Comparison of ENCODE assay signal across 32 cellular contexts in the genomic region with DNA sequence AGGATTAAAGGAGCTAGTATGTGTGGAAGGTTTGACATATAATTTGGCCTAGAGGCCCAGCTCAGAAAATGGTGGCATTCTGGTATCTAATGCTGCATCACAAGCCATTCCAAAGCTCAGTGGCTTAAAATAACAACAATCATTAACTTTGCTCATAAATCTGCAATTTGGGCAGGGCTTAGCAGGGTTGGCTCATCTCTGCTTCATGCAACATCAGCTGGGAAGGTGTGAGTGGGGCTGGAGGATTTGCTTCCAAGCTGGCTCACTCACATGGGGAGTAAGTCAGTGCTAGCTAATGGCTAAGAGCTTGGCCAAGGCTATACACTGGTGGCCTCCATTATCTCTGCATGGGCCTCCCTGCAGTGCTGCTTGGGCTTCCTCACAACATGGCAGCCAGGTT. TPM values are rescaled to one million over a fixed set of nuclear protein-coding genes. Genes with fewer than 3 reads are reported as not detected.
"Had no signal": no experiment of that assay in that cellular context is flagged by ENCODE, and none has a peak within 500 bp of the region (broad histone marks: within the 10 kb centered on the region; RNA-seq: fewer than 3 reads in every experiment).

No MANE protein-coding gene starts in this region.

- H3K27me3 ChIP-seq: neural progenitor cell, ovary, testis, uterus had no signal

- H3K79me2 ChIP-seq: parathyroid adenoma had no signal

- ATAC-seq: natural killer cell; psoas muscle; right cardiac atrium; sciatic nerve; stimulated activated memory B cell treated with anti-CD40 and anti-IgM and Interleukin-4, amounts not matched to agents 10 μg/mL and 1 μg/mL and 100 μg/mL, for 72 hours; stimulated activated naive CD8-positive, alpha-beta T cell treated with anti-CD3 and anti-CD28 coated beads, Interleukin-15, amount 100 ng/mL, for 72 hours; stimulated activated naive CD8-positive, alpha-beta T cell treated with anti-CD3 and anti-CD28 coated beads, Interleukin-15, Interleukin-2, amounts not matched to agents 100 U/mL and 50 U/mL, for 24 hours; upper lobe of right lung had no signal

- H3K27ac ChIP-seq: neural progenitor cell, ovary, parathyroid adenoma, psoas muscle, skin epidermis, suprapubic skin, testis, tibial artery, transverse colon, upper lobe of right lung, uterus had no signal

- H3K4me2 ChIP-seq: neural progenitor cell, smooth muscle cell had no signal

- H3K4me3 ChIP-seq: neural progenitor cell, ovary, psoas muscle, skin epidermis, smooth muscle cell, spleen, suprapubic skin, testis, tibial artery, transverse colon, upper lobe of right lung, uterus had no signal

- H2AFZ ChIP-seq: neural progenitor cell, parathyroid adenoma had no signal

- DNase-seq: natural killer cell; occipital lobe; ovary; posterior cingulate gyrus; psoas muscle; right cardiac atrium; spleen; stimulated activated CD4-positive, alpha-beta T cell treated with anti-CD3 and anti-CD28 coated beads, Interleukin-12 subunit alpha, Interleukin-12 subunit beta, amount 100 ng/mL, for 4 hours; stimulated activated CD4-positive, alpha-beta T cell treated with anti-CD3 and anti-CD28 coated beads, Interleukin-1b, Interleukin-23, amount 100 ng/mL, for 48 hours; stimulated activated CD4-positive, alpha-beta T cell treated with anti-CD3 and anti-CD28 coated beads, Interleukin-4, amount 100 ng/mL, for 1 hour; stimulated activated CD4-positive, alpha-beta T cell treated with anti-CD3 and anti-CD28 coated beads, Interleukin-4, amount 100 ng/mL, for 4 hours; stimulated activated CD8-positive, alpha-beta memory T cell treated with anti-CD3 and anti-CD28 coated beads, Interleukin-4, amount 100 ng/mL, for 48 hours; stimulated activated naive CD4-positive, alpha-beta T cell; stimulated activated naive CD8-positive, alpha-beta T cell treated with anti-CD3 and anti-CD28 coated beads, Interleukin-15, amount 100 ng/mL, for 72 hours; stimulated activated naive CD8-positive, alpha-beta T cell treated with anti-CD3 and anti-CD28 coated beads, Interleukin-15, Interleukin-2, amounts not matched to agents 100 U/mL and 50 U/mL, for 24 hours; substantia nigra; testis; tibial artery; transverse colon; upper lobe of right lung; uterus had no signal

- H3K4me1 ChIP-seq: neural progenitor cell, parathyroid adenoma, psoas muscle, suprapubic skin, testis, tibial artery, transverse colon, upper lobe of right lung, uterus had no signal

- H3K36me3 ChIP-seq: neural progenitor cell, ovary, spleen, suprapubic skin, tibial artery, transverse colon, upper lobe of right lung, uterus had no signal

- H3K9me3 ChIP-seq: ovary, testis, upper lobe of right lung, uterus had no signal

- H3K9ac ChIP-seq: neural progenitor cell, parathyroid adenoma had no signal

RNA-seq across cellular contexts. Expression of gene PDYN, which starts 59.8 kb away (rescaled TPM):
- total RNA-seq: natural killer cell, occipital lobe, osteoblast, ovary, progenitor cell of endocrine pancreas, psoas muscle, renal cortical epithelial cell, right cardiac atrium, sciatic nerve, smooth muscle cell, spleen, suprapubic skin, transverse colon, upper lobe of right lung, urinary bladder, uterus had no signal
- polyA plus RNA-seq: ovary, psoas muscle, right cardiac atrium, smooth muscle cell, spleen, urinary bladder had no signal
